24 cellular contexts compared by ENCODE assay signal in genomic region chr19:38539751-38540150, GRCh38.
DNase-seq lines count a peak whose midpoint lies in the region; ATAC-seq and TF ChIP-seq lines count a peak whose summit lies in the region.
"Had no signal": no experiment of that assay in that cellular context is flagged by ENCODE, and none has a peak within 500 bp of the region (broad histone marks: within the 10 kb centered on the region; RNA-seq: fewer than 3 reads in every experiment).

No MANE protein-coding gene starts in this region.

- no peaks in the 10 kb centered on the region for H3K36me3 ChIP-seq in upper lobe of right lung
- H3K36me3 ChIP-seq: cardiac muscle cell, colonic mucosa, uterus had no signal

- no peak overlapping the region for H3K4me3 ChIP-seq in upper lobe of right lung
- H3K4me3 ChIP-seq: cardiac muscle cell, colonic mucosa, PC-9, uterus had no signal

- ATAC-seq in activated CD4-positive, alpha-beta T cell treated with anti-CD3 and anti-CD28 coated beads for 36 hours, result no peak
- no peak for ATAC-seq in stimulated activated naive CD8-positive, alpha-beta T cell treated with anti-CD3 and anti-CD28 coated beads, Interleukin-15, amount 100 ng/mL, for 72 hours
- ATAC-seq in upper lobe of right lung (no peak), WTC11 (no peak), GM18907 (IDR thresholded peaks at IDR 0.05; ENCODE audit: unreplicated experiment) (no peak)
- ATAC-seq: Right ventricle myocardium inferior had no signal

- DNase-seq in activated CD4-positive, alpha-beta T cell treated with anti-CD3 and anti-CD28 coated beads for 36 hours, result no peak
- no peak for DNase-seq in activated CD4-positive, alpha-beta T cell treated with anti-CD3 and anti-CD28 coated beads for 4 hours
- DNase-seq in stimulated activated naive CD8-positive, alpha-beta T cell treated with anti-CD3 and anti-CD28 coated beads, Interleukin-15, amount 100 ng/mL, for 72 hours, result no peak
- no peak for DNase-seq in activated naive CD8-positive, alpha-beta T cell treated with anti-CD3 and anti-CD28 coated beads for 36 hours
- no peak for DNase-seq in upper lobe of right lung
- DNase-seq in WTC11 (ENCODE audit: low spot score), result no peak
- DNase-seq: colonic mucosa; effector CD4-positive, alpha-beta T cell; immature natural killer cell; NCI-H1417 treated with DMSO at 0.1 percent for 48 hours; NCI-H2081; NCI-H2227 treated with DMSO at 0.1 percent for 48 hours; NCI-H526; PC-9; SK-N-SH; T-helper 9 cell; uterus had no signal

- CTCF ChIA-PET in activated CD4-positive, alpha-beta T cell treated with anti-CD3 and anti-CD28 coated beads for 36 hours (lab: Charles Lee), result no interaction called here
- CTCF ChIA-PET in WTC11 (lab: Charles Lee), result no interaction called here

- H3K27me3 Mint-ChIP-seq in activated CD4-positive, alpha-beta T cell treated with anti-CD3 and anti-CD28 coated beads for 36 hours, result no peaks in the 10 kb centered on the region
- H3K27me3 Mint-ChIP-seq in stimulated activated naive CD8-positive, alpha-beta T cell treated with anti-CD3 and anti-CD28 coated beads, Interleukin-15, Interleukin-2, amounts not matched to agents 100 ng/mL and 50 ng/mL, for 24 hours, result peaks cover 10% of the 10 kb centered on the region
- peaks cover 21% of the 10 kb centered on the region for H3K27me3 Mint-ChIP-seq in stimulated activated naive CD8-positive, alpha-beta T cell treated with anti-CD3 and anti-CD28 coated beads, Interleukin-15, amount 100 ng/mL, for 72 hours
- peaks cover 11% of the 10 kb centered on the region for H3K27me3 Mint-ChIP-seq in activated naive CD8-positive, alpha-beta T cell treated with anti-CD3 and anti-CD28 coated beads for 36 hours
- H3K27me3 Mint-ChIP-seq in WTC11 (ENCODE audit: low read depth), result no peaks in the 10 kb centered on the region

- H3K36me3 Mint-ChIP-seq in activated CD4-positive, alpha-beta T cell treated with anti-CD3 and anti-CD28 coated beads for 36 hours (ENCODE audit: low read depth), result peaks cover 8% of the 10 kb centered on the region
- H3K36me3 Mint-ChIP-seq in stimulated activated naive CD8-positive, alpha-beta T cell treated with anti-CD3 and anti-CD28 coated beads, Interleukin-15, Interleukin-2, amounts not matched to agents 100 ng/mL and 50 ng/mL, for 24 hours (ENCODE audit: low read depth), result no peaks in the 10 kb centered on the region
- peaks cover 10% of the 10 kb centered on the region for H3K36me3 Mint-ChIP-seq in activated naive CD8-positive, alpha-beta T cell treated with anti-CD3 and anti-CD28 coated beads for 36 hours
- H3K36me3 Mint-ChIP-seq in WTC11, result peaks cover 44% of the 10 kb centered on the region

- peaks cover 12% of the 10 kb centered on the region for H3K9me3 Mint-ChIP-seq in activated CD4-positive, alpha-beta T cell treated with anti-CD3 and anti-CD28 coated beads for 36 hours (ENCODE audit: low read depth)
- peaks cover 16% of the 10 kb centered on the region for H3K9me3 Mint-ChIP-seq in stimulated activated naive CD8-positive, alpha-beta T cell treated with anti-CD3 and anti-CD28 coated beads, Interleukin-15, Interleukin-2, amounts not matched to agents 100 ng/mL and 50 ng/mL, for 24 hours
- peaks cover 8 to 35% of the 10 kb centered on the region in 2 donors for H3K9me3 Mint-ChIP-seq in stimulated activated naive CD8-positive, alpha-beta T cell treated with anti-CD3 and anti-CD28 coated beads, Interleukin-15, amount 100 ng/mL, for 72 hours
- peaks cover 18% of the 10 kb centered on the region for H3K9me3 Mint-ChIP-seq in activated naive CD8-positive, alpha-beta T cell treated with anti-CD3 and anti-CD28 coated beads for 36 hours
- peaks cover 25% of the 10 kb centered on the region for H3K9me3 Mint-ChIP-seq in WTC11

- H3K27ac ChIP-seq in upper lobe of right lung, result peak overlapping the region; percentile 26
- H3K27ac ChIP-seq: C4-2B, cardiac muscle cell, colonic mucosa, epithelial cell of prostate, uterus, VCaP had no signal

- no peaks in the 10 kb centered on the region for H3K27me3 ChIP-seq in upper lobe of right lung
- H3K27me3 ChIP-seq: cardiac muscle cell, colonic mucosa, uterus had no signal

- peaks cover 49% of the 10 kb centered on the region for H3K4me1 Mint-ChIP-seq in activated CD4-positive, alpha-beta T cell treated with anti-CD3 and anti-CD28 coated beads for 36 hours
- peaks cover 48% of the 10 kb centered on the region for H3K4me1 Mint-ChIP-seq in stimulated activated naive CD8-positive, alpha-beta T cell treated with anti-CD3 and anti-CD28 coated beads, Interleukin-15, Interleukin-2, amounts not matched to agents 100 ng/mL and 50 ng/mL, for 24 hours (ENCODE audit: low read depth)
- H3K4me1 Mint-ChIP-seq in stimulated activated naive CD8-positive, alpha-beta T cell treated with anti-CD3 and anti-CD28 coated beads, Interleukin-15, amount 100 ng/mL, for 72 hours, result peaks cover 49% of the 10 kb centered on the region
- peaks cover 36% of the 10 kb centered on the region for H3K4me1 Mint-ChIP-seq in activated naive CD8-positive, alpha-beta T cell treated with anti-CD3 and anti-CD28 coated beads for 36 hours
- peaks cover 9% of the 10 kb centered on the region for H3K4me1 Mint-ChIP-seq in WTC11

- H3K4me3 Mint-ChIP-seq in activated CD4-positive, alpha-beta T cell treated with anti-CD3 and anti-CD28 coated beads for 36 hours, result no peak overlapping the region
- no peak overlapping the region for H3K4me3 Mint-ChIP-seq in stimulated activated naive CD8-positive, alpha-beta T cell treated with anti-CD3 and anti-CD28 coated beads, Interleukin-15, Interleukin-2, amounts not matched to agents 100 ng/mL and 50 ng/mL, for 24 hours
- peak overlapping the region in 1 of 2 donors; percentile 58 for H3K4me3 Mint-ChIP-seq in stimulated activated naive CD8-positive, alpha-beta T cell treated with anti-CD3 and anti-CD28 coated beads, Interleukin-15, amount 100 ng/mL, for 72 hours
- H3K4me3 Mint-ChIP-seq in activated naive CD8-positive, alpha-beta T cell treated with anti-CD3 and anti-CD28 coated beads for 36 hours, result no peak overlapping the region
- no peak overlapping the region for H3K4me3 Mint-ChIP-seq in WTC11
- H3K4me3 Mint-ChIP-seq: immature natural killer cell had no signal

- POLR2A ChIA-PET in activated CD4-positive, alpha-beta T cell treated with anti-CD3 and anti-CD28 coated beads for 36 hours (lab: Charles Lee), result no interaction called here
- POLR2A ChIA-PET in WTC11 (lab: Charles Lee), result no interaction called here

- H3K27ac Mint-ChIP-seq in activated CD4-positive, alpha-beta T cell treated with anti-CD3 and anti-CD28 coated beads for 36 hours, result peak overlapping the region; percentile 89
- H3K27ac Mint-ChIP-seq in stimulated activated naive CD8-positive, alpha-beta T cell treated with anti-CD3 and anti-CD28 coated beads, Interleukin-15, Interleukin-2, amounts not matched to agents 100 ng/mL and 50 ng/mL, for 24 hours, result peak overlapping the region; percentile 79
- H3K27ac Mint-ChIP-seq in stimulated activated naive CD8-positive, alpha-beta T cell treated with anti-CD3 and anti-CD28 coated beads, Interleukin-15, amount 100 ng/mL, for 72 hours, result no peak overlapping the region
- H3K27ac Mint-ChIP-seq in activated naive CD8-positive, alpha-beta T cell treated with anti-CD3 and anti-CD28 coated beads for 36 hours, result peak overlapping the region; percentile 86
- H3K27ac Mint-ChIP-seq in WTC11, result no peak overlapping the region

- intact Hi-C loops in activated CD4-positive, alpha-beta T cell treated with anti-CD3 and anti-CD28 coated beads for 36 hours (cut with DNase I, micrococcal nuclease), result loop anchor here in 1 of 2 experiments (1.0 to 2.0 kb wide), 3 partner anchors 25 to 116 kb away; no protein-coding TSS in a partner anchor
- intact Hi-C loops in upper lobe of right lung (cut with DNase I), result no loop called here

- H3K9me3 ChIP-seq in upper lobe of right lung, result no peaks in the 10 kb centered on the region
- H3K9me3 ChIP-seq: colonic mucosa, SK-N-SH, uterus had no signal

- H3K4me1 ChIP-seq in upper lobe of right lung, result peaks cover 23% of the 10 kb centered on the region
- H3K4me1 ChIP-seq: colonic mucosa, uterus had no signal

- TF ChIP-seq CTCF in upper lobe of right lung (IDR thresholded peaks at IDR 0.05) (no peak), WTC11 (IDR thresholded peaks at IDR 0.05) (no peak)

TF ChIP-seq in WTC11, 78 proteins besides CTCF, POLR2A, EP300 and RAD21:
- TF ChIP-seq TEAD4 (CRISPR knock-in tag; IDR thresholded peaks at IDR 0.05) (no peak), NFATC4 (CRISPR knock-in tag; IDR thresholded peaks at IDR 0.05) (no peak), MYBL2 (CRISPR knock-in tag; IDR thresholded peaks at IDR 0.05) (no peak), ERG (CRISPR knock-in tag; IDR thresholded peaks at IDR 0.05) (no peak)

Comparison
In these comparisons a context has a peak if more than half of its experiments do, and no peak if none do; other contexts are left out.
1. H3K27ac Mint-ChIP-seq: peak in activated CD4-positive, alpha-beta T cell treated with anti-CD3 and anti-CD28 coated beads for 36 hours (single experiment), stimulated activated naive CD8-positive, alpha-beta T cell treated with anti-CD3 and anti-CD28 coated beads, Interleukin-15, Interleukin-2, amounts not matched to agents 100 ng/mL and 50 ng/mL, for 24 hours (single experiment) and activated naive CD8-positive, alpha-beta T cell treated with anti-CD3 and anti-CD28 coated beads for 36 hours (single experiment); none in stimulated activated naive CD8-positive, alpha-beta T cell treated with anti-CD3 and anti-CD28 coated beads, Interleukin-15, amount 100 ng/mL, for 72 hours (0 of 2) and WTC11 (single experiment).